In the genomic region with DNA sequence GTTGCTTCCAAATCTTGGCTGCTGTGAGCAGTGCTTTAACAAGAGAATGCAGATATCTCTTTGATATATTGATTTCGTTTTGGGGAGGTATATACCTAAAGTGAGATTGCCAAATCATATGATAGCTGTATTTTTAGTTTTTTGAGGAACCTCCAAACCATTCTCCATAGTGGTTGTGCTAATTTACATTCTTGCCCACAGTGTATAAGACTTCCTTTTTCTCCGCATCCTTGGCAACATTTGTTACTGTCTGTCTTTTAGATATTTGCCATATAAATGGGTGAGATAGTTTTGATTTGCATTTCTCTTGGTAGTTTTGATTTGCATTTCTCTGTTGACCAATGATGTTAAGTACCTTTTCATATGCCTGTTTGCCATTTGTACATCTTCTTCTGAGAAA, we compare ENCODE assay signal across 25 cellular contexts. TPM values are rescaled to one million over a fixed set of nuclear protein-coding genes. Genes with fewer than 3 reads are reported as not detected.
"Had no signal": no experiment of that assay in that cellular context is flagged by ENCODE, and none has a peak within 500 bp of the region (broad histone marks: within the 10 kb centered on the region; RNA-seq: fewer than 3 reads in every experiment).

No MANE protein-coding gene starts in this region.

- H3K27ac ChIP-seq: colonic mucosa, esophagus muscularis mucosa, heart right ventricle, tibial artery had no signal

- H3K4me1 ChIP-seq: colonic mucosa, esophagus muscularis mucosa, heart right ventricle, tibial artery had no signal

- DNase-seq: activated CD4-positive, alpha-beta memory T cell treated with anti-CD3 and anti-CD28 coated beads for 36 hours; activated CD4-positive, alpha-beta T cell treated with anti-CD3 and anti-CD28 coated beads for 4 hours; activated CD4-positive, CD25-positive, alpha-beta regulatory T cell; activated effector memory CD4-positive, alpha-beta T cell treated with Interleukin-2 at 50 U/mL for 16 hours; activated naive CD4-positive, alpha-beta T cell treated with anti-CD3 and anti-CD28 coated beads for 36 hours; activated naive CD8-positive, alpha-beta T cell treated with anti-CD3 and anti-CD28 coated beads, Interleukin-2, amount 10 ng/mL, durations not matched to agents 7 days and 5 days; activated T-cell treated with anti-CD3 and anti-CD28 coated beads, Interleukin-2, amount 50 U/mL, for 72 hours; amniotic stem cell; colonic mucosa; heart right ventricle; islet precursor cell; left colon; mesenchymal stem cell; occipital lobe; small intestine; stimulated activated CD4-positive, alpha-beta T cell treated with anti-CD3 and anti-CD28 coated beads, Interleukin-2, amount 100 ng/mL, for 24 hours; stimulated activated naive CD8-positive, alpha-beta T cell treated with anti-CD3 and anti-CD28 coated beads, Interleukin-15, amount 100 ng/mL, for 72 hours; tibial artery had no signal

- H3K27me3 ChIP-seq: colonic mucosa, esophagus muscularis mucosa, heart right ventricle, tibial artery had no signal

- ATAC-seq: activated T-cell treated with anti-CD3 and anti-CD28 coated beads, Interleukin-2, amount 50 U/mL, for 72 hours; heart right ventricle; left colon; sciatic nerve; stimulated activated effector memory CD8-positive, alpha-beta T cell treated with anti-CD3 and anti-CD28 coated beads, Interleukin-12 subunit alpha, Interleukin-12 subunit beta, amount 100 ng/mL, for 72 hours; stimulated activated naive CD8-positive, alpha-beta T cell treated with anti-CD3 and anti-CD28 coated beads, Interleukin-15, amount 100 ng/mL, for 72 hours had no signal

RNA-seq across cellular contexts. Expression of gene GAPT, which starts 21.3 kb away (rescaled TPM):
- total RNA-seq: activated CD4-positive, alpha-beta memory T cell treated with anti-CD3 and anti-CD28 coated beads for 36 hours; activated naive CD4-positive, alpha-beta T cell treated with anti-CD3 and anti-CD28 coated beads for 36 hours; activated T-cell treated with anti-CD3 and anti-CD28 coated beads, Interleukin-2, amount 50 U/mL, for 72 hours; bronchial epithelial cell; myocyte; renal cortical epithelial cell had no signal
- polyA plus RNA-seq: neural cell had no signal
